ENCODE assay signal across 8 cellular contexts in genomic region chr13:46893820-46894533, GRCh38. TPM values are rescaled to one million over a fixed set of nuclear protein-coding genes. Genes with fewer than 3 reads are reported as not detected.
DNase-seq lines count a peak whose midpoint lies in the region; ATAC-seq and FAIRE-seq lines count a peak whose summit lies in the region.

No MANE protein-coding gene starts in this region.

- H3K27me3 ChIP-seq in neuron (ENCODE audit: insufficient read depth, low read length) (peaks cover 26% of the 10 kb centered on the region), stomach smooth muscle (ENCODE audit: control insufficient read depth in 1 of 2, insufficient read depth in 2 of 2, low read length in 2 of 2) (no peaks in the 10 kb centered on the region)

- peaks cover 11% of the 10 kb centered on the region for H3K4me1 ChIP-seq in neuron (ENCODE audit: insufficient read depth, low read length)
- peaks cover 13% of the 10 kb centered on the region for H3K4me1 ChIP-seq in stomach smooth muscle (ENCODE audit: control insufficient read depth, insufficient read depth, low read length)

- peak; percentile 89 for ATAC-seq in GM18909 (IDR thresholded peaks at IDR 0.05; ENCODE audit: poor library complexity, unreplicated experiment)
- ATAC-seq in HG03342 (IDR thresholded peaks at IDR 0.05; ENCODE audit: unreplicated experiment), result peak; percentile 88

- H3K4me3 ChIP-seq in neuron (ENCODE audit: low read length) (peak overlapping the region; percentile 48), stomach smooth muscle (ENCODE audit: low read length in 2 of 2) (peak overlapping the region; percentile 69 to 92)

- no peaks in the 10 kb centered on the region for H3K9me3 ChIP-seq in neuron (ENCODE audit: low read length)
- no peaks in the 10 kb centered on the region for H3K9me3 ChIP-seq in stomach smooth muscle (ENCODE audit: control insufficient read depth in 2 of 2, low read length in 2 of 2)

- H2AFZ ChIP-seq in neuron (ENCODE audit: low read depth, low read length), result peak overlapping the region; percentile 78

- peak overlapping the region; percentile 50 for H3K27ac ChIP-seq in stomach smooth muscle (ENCODE audit: low read length)

- peak overlapping the region; percentile 65 to 84 for H3K9ac ChIP-seq in stomach smooth muscle (ENCODE audit: low read length in 2 of 2)

- FAIRE-seq in frontal cortex (lab: Jason Lieb, UNC), result no peak

- no peaks in the 10 kb centered on the region for H3K36me3 ChIP-seq in neuron (ENCODE audit: insufficient read depth, low read length)
- peaks cover 0 to 3% of the 10 kb centered on the region in 2 donors for H3K36me3 ChIP-seq in stomach smooth muscle (ENCODE audit: control insufficient read depth in 2 of 2, insufficient read depth in 2 of 2, low read length in 2 of 2)

- peak; percentile 77 for DNase-seq in AG08395 (ENCODE audit: low spot score)
- DNase-seq in SHP77 treated with DMSO at 0.1 percent for 48 hours (lab: John Stamatoyannopoulos, UW), result peak; percentile 30
- peak; percentile 52 for DNase-seq in activated gamma-delta T cell treated with Interleukin-2 at 50 U/mL for 16 hours
- peak; percentile 42 to 73 for DNase-seq in frontal cortex (ENCODE audit: low spot score in 2 of 2)

RNA-seq across cellular contexts. Expression of gene HTR2A, which starts 2.9 kb away (rescaled TPM):
- total RNA-seq in frontal cortex, result 13.0 TPM

Comparison
In these comparisons a context has a peak if more than half of its experiments do, and no peak if none do; other contexts are left out.
1. Peak in every context shown above with its lines: DNase-seq, ATAC-seq, H3K4me3 ChIP-seq and H3K27ac ChIP-seq.